1 cellular context compared by ENCODE assay signal in genomic region chr19:2190848-2191455, GRCh38.
A peak's percentile ranks its signal among the peaks of the same experiment; 100 is the strongest.
TF ChIP-seq lines count a peak whose summit lies in the region.

No MANE protein-coding gene starts in this region.

TF ChIP-seq in HepG2, 621 proteins besides CTCF, POLR2A, EP300 and RAD21:
- TF ChIP-seq HNF4A (CRISPR knock-in tag; IDR thresholded peaks at IDR 0.05) (no peak), NKX3-1 (CRISPR knock-in tag; IDR thresholded peaks at IDR 0.05) (no peak), ZBTB38 (CRISPR knock-in tag; IDR thresholded peaks at IDR 0.05) (peak; percentile 50; the same call in 1 of the 2 replicates), ZHX2 (IDR thresholded peaks at IDR 0.05; ENCODE audit: low read depth) (no peak), ZHX2 (CRISPR knock-in tag; IDR thresholded peaks at IDR 0.05; ENCODE audit: borderline replicate concordance) (no peak), CREBL2 (CRISPR knock-in tag; IDR thresholded peaks at IDR 0.05; ENCODE audit: borderline replicate concordance) (no peak), HCFC1 (IDR thresholded peaks at IDR 0.05; ENCODE audit: low read depth, low read length) (no peak), ZNF225 (CRISPR knock-in tag; IDR thresholded peaks at IDR 0.05) (no peak), SRSF1 (optimal IDR thresholded peaks at IDR 0.05; ENCODE audit: low read depth, low read length) (no peak)
